14 cellular contexts compared by ENCODE assay signal in the genomic region with DNA sequence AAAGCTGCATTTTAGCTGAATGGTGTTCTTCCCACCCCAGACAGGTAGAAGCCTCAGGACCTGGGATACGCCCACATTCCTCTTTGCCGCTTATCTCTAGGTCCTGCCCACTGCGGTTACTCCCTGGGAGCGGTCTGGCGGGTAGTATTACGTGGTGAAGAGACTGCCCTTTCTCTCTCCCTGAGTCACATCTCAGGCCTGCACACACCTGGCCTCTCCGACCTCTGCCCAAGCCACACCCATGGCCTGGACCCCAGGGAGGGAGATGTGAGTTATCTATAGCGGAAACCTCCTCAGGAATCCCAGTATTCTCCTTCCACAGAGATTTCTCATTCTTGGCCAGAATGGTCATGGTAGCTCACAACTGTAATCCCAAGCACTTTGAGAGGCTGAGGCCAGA. TPM values are rescaled to one million over a fixed set of nuclear protein-coding genes. Genes with fewer than 3 reads are reported as not detected.
DNase-seq lines count a peak whose midpoint lies in the region; ATAC-seq, FAIRE-seq and TF ChIP-seq lines count a peak whose summit lies in the region.
"Had no signal": no experiment of that assay in that cellular context is flagged by ENCODE, and none has a peak within 500 bp of the region (broad histone marks: within the 10 kb centered on the region; RNA-seq: fewer than 3 reads in every experiment).

No MANE protein-coding gene starts in this region.

- TF ChIP-seq CTCF in lower lobe of right lung (IDR thresholded peaks at IDR 0.05) (no peak), neural progenitor cell (IDR thresholded peaks at IDR 0.05) (no peak)

- H3K9ac ChIP-seq in duodenal mucosa (ENCODE audit: low read depth in 1 of 2, low read length in 2 of 2), result peak overlapping the region in 1 of 2 donors; percentile 26
- H3K9ac ChIP-seq in neural progenitor cell, result no peak overlapping the region

- peaks cover 2% of the 10 kb centered on the region for H4K20me1 ChIP-seq in neural progenitor cell (ENCODE audit: low read depth)

- no peak overlapping the region for H2AFZ ChIP-seq in neural progenitor cell (replicated peaks)

- FAIRE-seq in GM19239 (lab: Jason Lieb, UNC), result no peak
- FAIRE-seq: H54 had no signal

- H3K27ac ChIP-seq in duodenal mucosa (ENCODE audit: low read depth, low read length) (peak overlapping the region; percentile 81), lower lobe of right lung (no peak overlapping the region), neural progenitor cell (no peak overlapping the region)

- no peaks in the 10 kb centered on the region for H3K9me3 Mint-ChIP-seq in neural progenitor cell

- intact Hi-C loops in left cardiac atrium (cut with DNase I) (no loop called here), left ventricle myocardium superior (cut with micrococcal nuclease) (no loop called here), lower lobe of right lung (cut with DNase I) (no loop called here)

- H3K9me3 ChIP-seq in duodenal mucosa (ENCODE audit: control insufficient read depth in 1 of 2, low read length in 2 of 2) (no peaks in the 10 kb centered on the region), lower lobe of right lung (no peaks in the 10 kb centered on the region), neural progenitor cell (ENCODE audit: low read depth) (no peaks in the 10 kb centered on the region)

- peak; percentile 65 to 93 for ATAC-seq in left cardiac atrium
- ATAC-seq in left ventricle myocardium superior, result no peak
- ATAC-seq in lower lobe of right lung, result peak; percentile 96 to 97
- ATAC-seq in GM19397 (IDR thresholded peaks at IDR 0.05; ENCODE audit: unreplicated experiment), result no peak
- no peak for ATAC-seq in HG02763 (IDR thresholded peaks at IDR 0.05; ENCODE audit: unreplicated experiment)
- ATAC-seq: activated CD8-positive, alpha-beta T cell treated with anti-CD3 and anti-CD28 coated beads, Interleukin-2, amount 10 ng/mL, durations not matched to agents 7 days and 5 days had no signal

- H3K4me1 ChIP-seq in duodenal mucosa (ENCODE audit: control insufficient read depth in 1 of 2, insufficient read depth in 2 of 2, low read length in 2 of 2) (peaks cover 27 to 48% of the 10 kb centered on the region in 2 donors), lower lobe of right lung (peaks cover 1% of the 10 kb centered on the region), neural progenitor cell (peaks cover 9% of the 10 kb centered on the region)

- DNase-seq in left cardiac atrium (no peak), left ventricle myocardium superior (no peak), lower lobe of right lung (peak; percentile 70), GM19239 (ENCODE audit: insufficient read length, low spot score) (no peak), neural progenitor cell (ENCODE audit: low spot score) (no peak)
- DNase-seq: ACHN; activated CD8-positive, alpha-beta T cell treated with anti-CD3 and anti-CD28 coated beads, Interleukin-2, amount 10 ng/mL, durations not matched to agents 7 days and 5 days; NCI-H2081; SHP77 treated with DMSO at 0.1 percent for 48 hours had no signal

- H3K4me2 ChIP-seq in neural progenitor cell, result no peak overlapping the region

- no peaks in the 10 kb centered on the region for H3F3A ChIP-seq in neural progenitor cell (ENCODE audit: low read depth)

- H3K36me3 ChIP-seq in duodenal mucosa (ENCODE audit: control insufficient read depth in 1 of 2, insufficient read depth in 2 of 2, low read length in 2 of 2) (no peaks in the 10 kb centered on the region), lower lobe of right lung (peaks cover 1% of the 10 kb centered on the region), neural progenitor cell (no peaks in the 10 kb centered on the region)

- peaks cover 3% of the 10 kb centered on the region for H3K4me1 Mint-ChIP-seq in neural progenitor cell

- H3K27ac Mint-ChIP-seq in neural progenitor cell, result no peak overlapping the region
- H3K27ac Mint-ChIP-seq: activated CD8-positive, alpha-beta T cell treated with anti-CD3 and anti-CD28 coated beads, Interleukin-2, amount 10 ng/mL, durations not matched to agents 7 days and 5 days had no signal

- H3K27me3 ChIP-seq in duodenal mucosa (ENCODE audit: control insufficient read depth in 1 of 2, insufficient read depth in 2 of 2, low read length in 2 of 2), result no peaks in the 10 kb centered on the region
- H3K27me3 ChIP-seq in lower lobe of right lung (ENCODE audit: low read depth), result no peaks in the 10 kb centered on the region
- no peaks in the 10 kb centered on the region for H3K27me3 ChIP-seq in neural progenitor cell

- H3K27me3 Mint-ChIP-seq in neural progenitor cell (ENCODE audit: insufficient read depth, low read depth), result peaks cover under 1% of the 10 kb centered on the region
- H3K27me3 Mint-ChIP-seq: brain had no signal

- H3K4me3 Mint-ChIP-seq in neural progenitor cell, result no peak overlapping the region
- H3K4me3 Mint-ChIP-seq: activated CD8-positive, alpha-beta T cell treated with anti-CD3 and anti-CD28 coated beads, Interleukin-2, amount 10 ng/mL, durations not matched to agents 7 days and 5 days; brain had no signal

- H3K79me2 ChIP-seq in neural progenitor cell (ENCODE audit: low read depth), result peaks cover 69% of the 10 kb centered on the region

- no peak overlapping the region for H3K4me3 ChIP-seq in duodenal mucosa (ENCODE audit: low read depth in 1 of 2, low read length in 2 of 2)
- no peak overlapping the region for H3K4me3 ChIP-seq in lower lobe of right lung
- no peak overlapping the region for H3K4me3 ChIP-seq in neural progenitor cell

- peaks cover 8% of the 10 kb centered on the region for H3K36me3 Mint-ChIP-seq in neural progenitor cell

RNA-seq across cellular contexts. Expression of a gene that starts 17.3 kb away (rescaled TPM):
- total RNA-seq in left cardiac atrium, result 1 to 10 TPM; 1.8 to 3.2 TPM
- total RNA-seq in left ventricle myocardium superior, result 2.4 TPM
- total RNA-seq in lower lobe of right lung, result 7.7 TPM
- 27.0 and 28.0 TPM in 2 replicates for total RNA-seq in neural progenitor cell (ENCODE audit: low replicate concordance)

RNA-seq across cellular contexts. Expression of a gene that starts 33.6 kb away (rescaled TPM):
- total RNA-seq in left cardiac atrium (1 to 10 TPM; 4.2 to 6.1 TPM), left ventricle myocardium superior (5.4 TPM), lower lobe of right lung (8.4 TPM), neural progenitor cell (ENCODE audit: low replicate concordance) (6.4 and 7.0 TPM in 2 replicates)

Comparison
In these comparisons a context has a peak if more than half of its experiments do, and no peak if none do; other contexts are left out.
1. ATAC-seq: peak in left cardiac atrium (2 of 2) and lower lobe of right lung (2 of 2); none in left ventricle myocardium superior (single experiment), GM19397 (single experiment) and HG02763 (single experiment).